In genomic region chr11:4093519-4094347, GRCh38 we compare ENCODE assay signal across 8 cellular contexts. TPM values are rescaled to one million over a fixed set of nuclear protein-coding genes. Genes with fewer than 3 reads are reported as not detected.
DNase-seq lines count a peak whose midpoint lies in the region; ATAC-seq and TF ChIP-seq lines count a peak whose summit lies in the region.

No MANE protein-coding gene starts in this region.

- H3K27me3 ChIP-seq in rectal smooth muscle tissue (ENCODE audit: control insufficient read depth, insufficient read depth, low read length): no peaks in the 10 kb centered on the region

- TF ChIP-seq CTCF in fibroblast of villous mesenchyme (IDR thresholded peaks at IDR 0.05; ENCODE audit: insufficient read depth, low read depth, low read length): no peak

- H3K36me3 ChIP-seq in rectal smooth muscle tissue (ENCODE audit: control insufficient read depth, insufficient read depth, low read length): peaks cover 2% of the 10 kb centered on the region

- peak overlapping the region; percentile 66 for H3K9ac ChIP-seq in rectal smooth muscle tissue (ENCODE audit: low read length)

- no peak for DNase-seq in activated T-cell treated with anti-CD3 and anti-CD28 coated beads, Interleukin-2, amount 50 U/mL, for 24 hours
- no peak for DNase-seq in activated T-cell treated with anti-CD3 and anti-CD28 coated beads, Interleukin-2, amount 50 U/mL, for 1 hour
- DNase-seq in T-helper 17 cell: no peak
- DNase-seq in fibroblast of villous mesenchyme (ENCODE audit: low read depth): no peak
- DNase-seq in NCI-H1694 (lab: John Stamatoyannopoulos, UW): no peak

- H3K36me3 Mint-ChIP-seq in activated T-cell treated with anti-CD3 and anti-CD28 coated beads, Interleukin-2, amount 50 U/mL, for 24 hours (ENCODE audit: low read depth): peaks cover 79% of the 10 kb centered on the region
- peaks cover 6% of the 10 kb centered on the region for H3K36me3 Mint-ChIP-seq in T-helper 17 cell (ENCODE audit: low read depth)

- H3K4me3 ChIP-seq in fibroblast of villous mesenchyme (ENCODE audit: low read depth, low read length) (peak overlapping the region; percentile 92), rectal smooth muscle tissue (ENCODE audit: low read length) (peak overlapping the region; percentile 85)

- H3K4me1 Mint-ChIP-seq in activated T-cell treated with anti-CD3 and anti-CD28 coated beads, Interleukin-2, amount 50 U/mL, for 24 hours (ENCODE audit: low read depth): peaks cover 75% of the 10 kb centered on the region
- H3K4me1 Mint-ChIP-seq in T-helper 17 cell: peaks cover 67% of the 10 kb centered on the region

- H3K27ac ChIP-seq in rectal smooth muscle tissue (ENCODE audit: low read depth, low read length): peak overlapping the region; percentile 86

- no peaks in the 10 kb centered on the region for H3K9me3 ChIP-seq in T-helper 17 cell (ENCODE audit: control insufficient read depth, low read length, poor library complexity, severe bottlenecking)

- H3K9me3 Mint-ChIP-seq in activated T-cell treated with anti-CD3 and anti-CD28 coated beads, Interleukin-2, amount 50 U/mL, for 24 hours: no peaks in the 10 kb centered on the region

- H3K4me3 Mint-ChIP-seq in activated T-cell treated with anti-CD3 and anti-CD28 coated beads, Interleukin-2, amount 50 U/mL, for 24 hours: peak overlapping the region; percentile 99
- H3K4me3 Mint-ChIP-seq in T-helper 17 cell: peak overlapping the region; percentile 98

- no peak for ATAC-seq in T-helper 17 cell
- ATAC-seq in HG02798 (IDR thresholded peaks at IDR 0.05; ENCODE audit: poor library complexity, unreplicated experiment): no peak
- no peak for ATAC-seq in HG02840 (IDR thresholded peaks at IDR 0.05; ENCODE audit: low FRiP score, unreplicated experiment)

- peaks cover 8% of the 10 kb centered on the region for H3K4me1 ChIP-seq in rectal smooth muscle tissue (ENCODE audit: control insufficient read depth, insufficient read depth, low read length)

- H3K27me3 Mint-ChIP-seq in activated T-cell treated with anti-CD3 and anti-CD28 coated beads, Interleukin-2, amount 50 U/mL, for 24 hours: no peaks in the 10 kb centered on the region
- no peaks in the 10 kb centered on the region for H3K27me3 Mint-ChIP-seq in T-helper 17 cell

- peak overlapping the region; percentile 98 for H3K27ac Mint-ChIP-seq in activated T-cell treated with anti-CD3 and anti-CD28 coated beads, Interleukin-2, amount 50 U/mL, for 24 hours
- peak overlapping the region; percentile 97 for H3K27ac Mint-ChIP-seq in T-helper 17 cell

RNA-seq across cellular contexts. Expression of gene RRM1, which starts 0.9 kb away (rescaled TPM):
- total RNA-seq in T-helper 17 cell (10 to 100 TPM; 54.9 to 66.5 TPM), fibroblast of villous mesenchyme (87.9 and 128 TPM in 2 replicates)
